Comparison of ENCODE assay signal across 14 cellular contexts in genomic region chr15:66570842-66571241, GRCh38. TPM values are rescaled to one million over a fixed set of nuclear protein-coding genes. Genes with fewer than 3 reads are reported as not detected.
DNase-seq lines count a peak whose midpoint lies in the region; TF ChIP-seq lines count a peak whose summit lies in the region.
"Had no signal": no experiment of that assay in that cellular context is flagged by ENCODE, and none has a peak within 500 bp of the region (broad histone marks: within the 10 kb centered on the region; RNA-seq: fewer than 3 reads in every experiment).

No MANE protein-coding gene starts in this region.

- H3F3A ChIP-seq in neural progenitor cell (ENCODE audit: low read depth): peaks cover 9% of the 10 kb centered on the region

- H3K4me2 ChIP-seq in neural progenitor cell: no peak overlapping the region
- H3K4me2 ChIP-seq: BLaER1 treated with 17β-estradiol and CSF1 and Interleukin-3, amounts not matched to agents 10 nM and 100 nM had no signal

- H4K20me1 ChIP-seq in neural progenitor cell (ENCODE audit: low read depth): no peaks in the 10 kb centered on the region
- H4K20me1 ChIP-seq: BLaER1 treated with 17β-estradiol and CSF1 and Interleukin-3, amounts not matched to agents 10 nM and 100 nM had no signal

- no peaks in the 10 kb centered on the region for H3K36me3 Mint-ChIP-seq in neural progenitor cell
- no peaks in the 10 kb centered on the region for H3K36me3 Mint-ChIP-seq in CD4-positive, alpha-beta memory T cell
- H3K36me3 Mint-ChIP-seq: CD4-positive, CD25-positive, alpha-beta regulatory T cell had no signal

- intact Hi-C loops in esophagus muscularis mucosa (cut with DNase I): no loop called here
- intact Hi-C loops in CD4-positive, alpha-beta memory T cell (cut with micrococcal nuclease): no loop called here

- TF ChIP-seq POLR2A in esophagus muscularis mucosa (IDR thresholded peaks at IDR 0.05; ENCODE audit: low read depth): no peak

- H3K27ac ChIP-seq in esophagus muscularis mucosa (replicated peaks in 1 of 4): no peak overlapping the region
- H3K27ac ChIP-seq in neural progenitor cell: no peak overlapping the region
- no peak overlapping the region for H3K27ac ChIP-seq in CD4-positive, alpha-beta memory T cell (ENCODE audit: low read depth, low read length)
- H3K27ac ChIP-seq: BLaER1 treated with 17β-estradiol and CSF1 and Interleukin-3, amounts not matched to agents 10 nM and 100 nM; GM23248; HL-60 had no signal

- TF ChIP-seq EP300 in esophagus muscularis mucosa (IDR thresholded peaks at IDR 0.05): no peak

- no peak overlapping the region for H2AFZ ChIP-seq in neural progenitor cell (replicated peaks)
- H2AFZ ChIP-seq: GM23248 had no signal

- H3K79me2 ChIP-seq in neural progenitor cell (ENCODE audit: low read depth): no peaks in the 10 kb centered on the region

- H3K9me3 Mint-ChIP-seq in neural progenitor cell: no peaks in the 10 kb centered on the region
- no peaks in the 10 kb centered on the region for H3K9me3 Mint-ChIP-seq in CD4-positive, alpha-beta memory T cell
- H3K9me3 Mint-ChIP-seq: CD4-positive, CD25-positive, alpha-beta regulatory T cell had no signal

- peak overlapping the region; percentile 48 for H3K27ac Mint-ChIP-seq in neural progenitor cell
- H3K27ac Mint-ChIP-seq in CD4-positive, alpha-beta memory T cell: no peak overlapping the region
- H3K27ac Mint-ChIP-seq: CD4-positive, CD25-positive, alpha-beta regulatory T cell had no signal

- H3K9ac ChIP-seq in neural progenitor cell: no peak overlapping the region
- H3K9ac ChIP-seq: BLaER1 treated with 17β-estradiol and CSF1 and Interleukin-3, amounts not matched to agents 10 nM and 100 nM; GM23248 had no signal

- H3K4me1 ChIP-seq in esophagus muscularis mucosa (peaks cover 9 to 21% (median 18%) of the 10 kb centered on the region in 4 donors), neural progenitor cell (peaks cover 6% of the 10 kb centered on the region)
- H3K4me1 ChIP-seq in CD4-positive, alpha-beta memory T cell (ENCODE audit: insufficient read depth, low read length): peaks cover 5% of the 10 kb centered on the region

- H3K4me1 Mint-ChIP-seq in neural progenitor cell: peaks cover 40% of the 10 kb centered on the region
- H3K4me1 Mint-ChIP-seq in CD4-positive, alpha-beta memory T cell: peaks cover 3 to 7% (median 6%) of the 10 kb centered on the region in 4 donors

- no peak overlapping the region for H3K4me3 Mint-ChIP-seq in neural progenitor cell
- no peak overlapping the region for H3K4me3 Mint-ChIP-seq in CD4-positive, alpha-beta memory T cell

- no peaks in the 10 kb centered on the region for H3K27me3 ChIP-seq in esophagus muscularis mucosa
- H3K27me3 ChIP-seq in neural progenitor cell: no peaks in the 10 kb centered on the region
- no peaks in the 10 kb centered on the region for H3K27me3 ChIP-seq in CD4-positive, alpha-beta memory T cell (ENCODE audit: insufficient read depth, low read length)
- H3K27me3 ChIP-seq: BLaER1 treated with 17β-estradiol and CSF1 and Interleukin-3, amounts not matched to agents 10 nM and 100 nM had no signal

- H3K9me3 ChIP-seq in esophagus muscularis mucosa (no peaks in the 10 kb centered on the region), neural progenitor cell (ENCODE audit: low read depth) (no peaks in the 10 kb centered on the region)
- no peaks in the 10 kb centered on the region for H3K9me3 ChIP-seq in CD4-positive, alpha-beta memory T cell (ENCODE audit: control insufficient read depth in 1 of 2, low read length in 2 of 2)

- TF ChIP-seq CTCF in esophagus muscularis mucosa (IDR thresholded peaks at IDR 0.05): no peak
- TF ChIP-seq CTCF in neural progenitor cell (IDR thresholded peaks at IDR 0.05): no peak

- POLR2A ChIA-PET in CD4-positive, alpha-beta memory T cell (lab: Charles Lee; ENCODE audit: partially characterized antibody): no interaction called here

- WGBS in esophagus muscularis mucosa: 94% methylated on average over 5 of the region's 5 CpGs

- DNase-seq in activated CD8-positive, alpha-beta memory T cell treated with anti-CD3 and anti-CD28 coated beads, Interleukin-2, amount 50 U/mL, for 48 hours: peak; percentile 28
- DNase-seq in activated CD8-positive, alpha-beta memory T cell treated with anti-CD3 and anti-CD28 coated beads, Interleukin-2, amount 50 U/mL, for 4 hours: no peak
- DNase-seq in esophagus muscularis mucosa (ENCODE audit: extremely low spot score): peak; percentile 70
- DNase-seq in neural progenitor cell (ENCODE audit: low spot score): no peak
- no peak for DNase-seq in CD4-positive, alpha-beta memory T cell
- DNase-seq in stimulated activated CD4-positive, alpha-beta T cell treated with anti-CD3 and anti-CD28 coated beads, Interleukin-12 subunit alpha, Interleukin-12 subunit beta, amount 100 ng/mL, for 4 hours: no peak
- DNase-seq in NOMO-1 treated with dmso at 0.1 percent for 144 hours (lab: John Stamatoyannopoulos, UW; ENCODE audit: unreplicated experiment): no peak
- DNase-seq: 8988T; Calu3; CD4-positive, CD25-positive, alpha-beta regulatory T cell; DMS 273 treated with DMSO at 0.1 percent for 48 hours; GM23248 had no signal

- no peak overlapping the region for H3K4me3 ChIP-seq in esophagus muscularis mucosa
- H3K4me3 ChIP-seq in neural progenitor cell: no peak overlapping the region
- no peak overlapping the region for H3K4me3 ChIP-seq in CD4-positive, alpha-beta memory T cell (ENCODE audit: low read length in 2 of 2)
- H3K4me3 ChIP-seq: BLaER1 treated with 17β-estradiol and CSF1 and Interleukin-3, amounts not matched to agents 10 nM and 100 nM; GM23248 had no signal

- CTCF ChIA-PET in CD4-positive, alpha-beta memory T cell (lab: Charles Lee; ENCODE audit: partially characterized antibody): interaction anchor here (0.6 kb wide), 1 partner anchor 1479 kb away, joined by 3 read pairs; no protein-coding TSS in a partner anchor

- H3K36me3 ChIP-seq in esophagus muscularis mucosa (no peaks in the 10 kb centered on the region), neural progenitor cell (no peaks in the 10 kb centered on the region)
- H3K36me3 ChIP-seq in CD4-positive, alpha-beta memory T cell (ENCODE audit: insufficient read depth, low read length): no peaks in the 10 kb centered on the region
- H3K36me3 ChIP-seq: BLaER1 treated with 17β-estradiol and CSF1 and Interleukin-3, amounts not matched to agents 10 nM and 100 nM had no signal

- H3K27me3 Mint-ChIP-seq in neural progenitor cell (ENCODE audit: insufficient read depth, low read depth): peaks cover 4% of the 10 kb centered on the region
- H3K27me3 Mint-ChIP-seq in CD4-positive, alpha-beta memory T cell: no peaks in the 10 kb centered on the region
- H3K27me3 Mint-ChIP-seq: CD4-positive, CD25-positive, alpha-beta regulatory T cell had no signal

RNA-seq across cellular contexts. Expression of gene LCTL, which starts 5.0 kb away (rescaled TPM):
- total RNA-seq in esophagus muscularis mucosa: not detected
- 17.2 and 19.2 TPM in 2 replicates for total RNA-seq in neural progenitor cell (ENCODE audit: low replicate concordance)
- not detected for total RNA-seq in CD4-positive, alpha-beta memory T cell
- not detected for polyA plus RNA-seq in CD4-positive, alpha-beta memory T cell
- total RNA-seq: CD4-positive, CD25-positive, alpha-beta regulatory T cell; GM23248 had no signal

Comparison
In these comparisons a context has a peak if more than half of its experiments do, and no peak if none do; other contexts are left out.
1. DNase-seq: peak in activated CD8-positive, alpha-beta memory T cell treated with anti-CD3 and anti-CD28 coated beads, Interleukin-2, amount 50 U/mL, for 48 hours (single experiment) and esophagus muscularis mucosa (single experiment); none in activated CD8-positive, alpha-beta memory T cell treated with anti-CD3 and anti-CD28 coated beads, Interleukin-2, amount 50 U/mL, for 4 hours (single experiment), neural progenitor cell (single experiment), CD4-positive, alpha-beta memory T cell (0 of 5), stimulated activated CD4-positive, alpha-beta T cell treated with anti-CD3 and anti-CD28 coated beads, Interleukin-12 subunit alpha, Interleukin-12 subunit beta, amount 100 ng/mL, for 4 hours (single experiment) and NOMO-1 treated with dmso at 0.1 percent for 144 hours (single experiment).
2. RNA of gene LCTL, which starts 5.0 kb away (total RNA-seq): 17.2 to 19.2 TPM in neural progenitor cell; not detected in esophagus muscularis mucosa and not detected in CD4-positive, alpha-beta memory T cell; every median in the first group is over 10 times any median in the second.